In genomic region chr11:7672960-7673723, GRCh38 we compare ENCODE assay signal across 8 cellular contexts. TPM values are rescaled to one million over a fixed set of nuclear protein-coding genes. Genes with fewer than 3 reads are reported as not detected.
DNase-seq lines count a peak whose midpoint lies in the region; ATAC-seq and TF ChIP-seq lines count a peak whose summit lies in the region.

CYB5R2 (minus strand) TSS chr11:7673500; CDS start chr11:7672825, 675 bp downstream.

- no peaks in the 10 kb centered on the region for H3K36me3 ChIP-seq in CD8-positive, alpha-beta memory T cell (ENCODE audit: insufficient read depth, low read length)

- H3K27ac ChIP-seq in CD8-positive, alpha-beta memory T cell (ENCODE audit: low read depth, low read length), result no peak within 1 kb of the TSS

- POLR2A ChIA-PET in CD8-positive, alpha-beta memory T cell (lab: Charles Lee), result no interaction called here
- POLR2A ChIA-PET in activated CD8-positive, alpha-beta T cell treated with anti-CD3 and anti-CD28 coated beads for 36 hours (lab: Charles Lee), result no interaction called here

- peak within 1 kb of the TSS in 2 of 8 donors; percentile 39 to 59 for H3K27ac Mint-ChIP-seq in CD8-positive, alpha-beta memory T cell
- H3K27ac Mint-ChIP-seq in activated CD8-positive, alpha-beta T cell treated with anti-CD3 and anti-CD28 coated beads for 36 hours, result no peak within 1 kb of the TSS
- H3K27ac Mint-ChIP-seq in glutamatergic neuron (ENCODE audit: unreplicated experiment), result no peak within 1 kb of the TSS

- no peaks in the 10 kb centered on the region for H3K9me3 Mint-ChIP-seq in CD8-positive, alpha-beta memory T cell
- no peaks in the 10 kb centered on the region for H3K9me3 Mint-ChIP-seq in activated CD8-positive, alpha-beta T cell treated with anti-CD3 and anti-CD28 coated beads for 36 hours
- no peaks in the 10 kb centered on the region for H3K9me3 Mint-ChIP-seq in glutamatergic neuron (ENCODE audit: unreplicated experiment)

- no peak within 1 kb of the TSS for H3K4me3 ChIP-seq in CD8-positive, alpha-beta memory T cell (ENCODE audit: low read length)

- peaks cover 37 to 64% of the 10 kb centered on the region in 2 donors for H3K27me3 Mint-ChIP-seq in CD8-positive, alpha-beta memory T cell
- peaks cover 54% of the 10 kb centered on the region for H3K27me3 Mint-ChIP-seq in activated CD8-positive, alpha-beta T cell treated with anti-CD3 and anti-CD28 coated beads for 36 hours
- H3K27me3 Mint-ChIP-seq in glutamatergic neuron (ENCODE audit: unreplicated experiment), result peaks cover 12% of the 10 kb centered on the region

- intact Hi-C loops in activated CD8-positive, alpha-beta T cell treated with anti-CD3 and anti-CD28 coated beads for 36 hours (cut with micrococcal nuclease), result no loop called here

- CTCF ChIA-PET in CD8-positive, alpha-beta memory T cell (lab: Charles Lee), result interaction anchor here (1.3 to 1.6 kb wide), 2 partner anchors 160 to 860 kb away, joined by 3 to 6 read pairs; partner anchors contain the start of gene PPFIBP2
- CTCF ChIA-PET in activated CD8-positive, alpha-beta T cell treated with anti-CD3 and anti-CD28 coated beads for 36 hours (lab: Charles Lee), result interaction anchor here (0.6 to 1.1 kb wide), 2 partner anchors 48 to 213 kb away, joined by 3 read pairs; no protein-coding TSS in a partner anchor

- no peaks in the 10 kb centered on the region for H3K4me1 ChIP-seq in CD8-positive, alpha-beta memory T cell (ENCODE audit: insufficient read depth, low read length)

- TF ChIP-seq CTCF in activated CD8-positive, alpha-beta T cell treated with anti-CD3 and anti-CD28 coated beads for 36 hours (IDR thresholded peaks at IDR 0.05), result no peak
- no peak for TF ChIP-seq CTCF in glutamatergic neuron (IDR thresholded peaks at IDR 0.05; ENCODE audit: partially characterized antibody, unreplicated experiment)

- peak within 1 kb of the TSS in 6 of 7 donors; percentile 65 to 78 (median 74) for H3K4me3 Mint-ChIP-seq in CD8-positive, alpha-beta memory T cell
- peak within 1 kb of the TSS; percentile 60 for H3K4me3 Mint-ChIP-seq in activated CD8-positive, alpha-beta T cell treated with anti-CD3 and anti-CD28 coated beads for 36 hours
- peak within 1 kb of the TSS; percentile 75 for H3K4me3 Mint-ChIP-seq in glutamatergic neuron (ENCODE audit: unreplicated experiment)

- no peaks in the 10 kb centered on the region for H3K9me3 ChIP-seq in CD8-positive, alpha-beta memory T cell (ENCODE audit: low read length)

- H3K4me1 Mint-ChIP-seq in CD8-positive, alpha-beta memory T cell, result peaks cover 5 to 16% (median 9%) of the 10 kb centered on the region in 3 donors
- H3K4me1 Mint-ChIP-seq in activated CD8-positive, alpha-beta T cell treated with anti-CD3 and anti-CD28 coated beads for 36 hours (ENCODE audit: low read depth), result peaks cover 11% of the 10 kb centered on the region
- no peaks in the 10 kb centered on the region for H3K4me1 Mint-ChIP-seq in glutamatergic neuron (ENCODE audit: low read depth, unreplicated experiment)

- H3K27me3 ChIP-seq in CD8-positive, alpha-beta memory T cell (ENCODE audit: insufficient read depth, low read length, poor library complexity, severe bottlenecking), result peaks cover 13% of the 10 kb centered on the region

- ATAC-seq in GM21619 (IDR thresholded peaks at IDR 0.05; ENCODE audit: unreplicated experiment), result peak; percentile 33
- ATAC-seq in activated CD8-positive, alpha-beta T cell treated with anti-CD3 and anti-CD28 coated beads for 36 hours, result peak; percentile 8
- ATAC-seq in HG03469 (IDR thresholded peaks at IDR 0.05; ENCODE audit: unreplicated experiment), result no peak

- no peak for DNase-seq in CD8-positive, alpha-beta memory T cell
- DNase-seq in activated CD8-positive, alpha-beta T cell treated with anti-CD3 and anti-CD28 coated beads for 36 hours, result peak; percentile 7
- DNase-seq in glutamatergic neuron (no peak), nucleus accumbens (lab: John Stamatoyannopoulos, UW) (peak in 40 of 56 donors; percentile 34 to 77 (median 50)), NCI-H1694 treated with DMSO at 0.1 percent for 48 hours (lab: John Stamatoyannopoulos, UW) (no peak), activated gamma-delta T cell (lab: John Stamatoyannopoulos, UW) (no peak)

- H3K36me3 Mint-ChIP-seq in CD8-positive, alpha-beta memory T cell, result no peaks in the 10 kb centered on the region
- no peaks in the 10 kb centered on the region for H3K36me3 Mint-ChIP-seq in activated CD8-positive, alpha-beta T cell treated with anti-CD3 and anti-CD28 coated beads for 36 hours (ENCODE audit: low read depth)
- H3K36me3 Mint-ChIP-seq in glutamatergic neuron (ENCODE audit: unreplicated experiment), result no peaks in the 10 kb centered on the region

RNA-seq across cellular contexts. Expression of gene CYB5R2, which starts in this region (rescaled TPM):
- 1 to 10 TPM in 1 of 2 experiments, under 1 TPM in 1; 0.80 to 1.2 TPM for total RNA-seq in CD8-positive, alpha-beta memory T cell
- polyA plus RNA-seq in CD8-positive, alpha-beta memory T cell, result 0.12 TPM
- total RNA-seq in activated CD8-positive, alpha-beta T cell treated with anti-CD3 and anti-CD28 coated beads for 36 hours, result 1 to 10 TPM; 4.2 to 4.9 TPM
- total RNA-seq in glutamatergic neuron (ENCODE audit: unreplicated experiment), result 2.6 TPM

Comparison
In these comparisons a context has a peak if more than half of its experiments do, and no peak if none do; other contexts are left out.
1. DNase-seq: peak in activated CD8-positive, alpha-beta T cell treated with anti-CD3 and anti-CD28 coated beads for 36 hours (single experiment) and nucleus accumbens (40 of 56); none in CD8-positive, alpha-beta memory T cell (0 of 5), glutamatergic neuron (single experiment), NCI-H1694 treated with DMSO at 0.1 percent for 48 hours (single experiment) and activated gamma-delta T cell (single experiment).
2. Peak in every context shown above with its lines, with median percentiles within 50 percentile points of each other: H3K4me3 Mint-ChIP-seq.